Comparison of ENCODE assay signal across 10 cellular contexts in genomic region chr6:118558811-118559217, GRCh38. TPM values are rescaled to one million over a fixed set of nuclear protein-coding genes. Genes with fewer than 3 reads are reported as not detected.
A peak's percentile ranks its signal among the peaks of the same experiment; 100 is the strongest.
DNase-seq lines count a peak whose midpoint lies in the region; ATAC-seq lines count a peak whose summit lies in the region.
"Had no signal": no experiment of that assay in that cellular context is flagged by ENCODE, and none has a peak within 500 bp of the region (broad histone marks: within the 10 kb centered on the region; RNA-seq: fewer than 3 reads in every experiment).

No MANE protein-coding gene starts in this region.

- H3K9ac ChIP-seq in BLaER1 treated with 17β-estradiol and CSF1 and Interleukin-3, amounts not matched to agents 10 nM and 100 nM: peak overlapping the region in 5 of 11 experiments; percentile 10 to 42 (median 32); a peak in 6 of 22 replicates

- peak overlapping the region; percentile 35 to 74 (median 63); a peak in 21 of 22 replicates for H3K4me2 ChIP-seq in BLaER1 treated with 17β-estradiol and CSF1 and Interleukin-3, amounts not matched to agents 10 nM and 100 nM

- no peaks in the 10 kb centered on the region for H3K9me3 Mint-ChIP-seq in IgD-negative memory B cell

- H3K4me3 Mint-ChIP-seq in IgD-negative memory B cell: no peak overlapping the region

- H3K36me3 Mint-ChIP-seq in IgD-negative memory B cell: peaks cover 12% of the 10 kb centered on the region

- no peaks in the 10 kb centered on the region for H3K27me3 Mint-ChIP-seq in IgD-negative memory B cell

- peaks cover 10 to 23% (median 13%) of the 10 kb centered on the region in 10 experiments for H3K4me1 ChIP-seq in BLaER1 treated with 17β-estradiol and CSF1 and Interleukin-3, amounts not matched to agents 10 nM and 100 nM

- 0 out of 22 replicates have a peak, but pooled peaks cover 0 to 3% (median 0%) of the 10 kb centered on the region in 11 experiments for H3K9me3 ChIP-seq in BLaER1 treated with 17β-estradiol and CSF1 and Interleukin-3, amounts not matched to agents 10 nM and 100 nM (replicated peaks in 1 of 11)

- peaks cover 0 to 58% (median 0%) of the 10 kb centered on the region in 11 experiments; a peak in 6 of 22 replicates for H3K36me3 ChIP-seq in BLaER1 treated with 17β-estradiol and CSF1 and Interleukin-3, amounts not matched to agents 10 nM and 100 nM

- H3K4me1 Mint-ChIP-seq in IgD-negative memory B cell: peaks cover 5 to 13% (median 5%) of the 10 kb centered on the region in 3 donors

- H3K27ac Mint-ChIP-seq in IgD-negative memory B cell: peak overlapping the region in 2 of 3 donors; percentile 3 to 31

- H3K27me3 ChIP-seq in BLaER1 treated with 17β-estradiol and CSF1 and Interleukin-3, amounts not matched to agents 10 nM and 100 nM: no peaks in the 10 kb centered on the region

- no peak overlapping the region for H3K4me3 ChIP-seq in BLaER1 treated with 17β-estradiol and CSF1 and Interleukin-3, amounts not matched to agents 10 nM and 100 nM

- H4K20me1 ChIP-seq in BLaER1 treated with 17β-estradiol and CSF1 and Interleukin-3, amounts not matched to agents 10 nM and 100 nM: peaks cover 0 to 90% (median 0%) of the 10 kb centered on the region in 11 experiments; a peak in 4 of 22 replicates

- DNase-seq in dermis blood vessel endothelial cell (peak; percentile 41), globus pallidus (ENCODE audit: low spot score) (no peak), NCI-H2029 (lab: John Stamatoyannopoulos, UW) (no peak), MV-4-11 (lab: John Stamatoyannopoulos, UW) (no peak)
- no peak for DNase-seq in stimulated activated CD4-positive, alpha-beta T cell treated with anti-CD3 and anti-CD28 coated beads, Interleukin-4, amount 100 ng/mL, for 24 hours

- ATAC-seq in GM19438 (IDR thresholded peaks at IDR 0.05; ENCODE audit: low read depth, unreplicated experiment): peak; percentile 67
- ATAC-seq: Panc1 had no signal

- H3K27ac ChIP-seq in BLaER1 treated with 17β-estradiol and CSF1 and Interleukin-3, amounts not matched to agents 10 nM and 100 nM: peak overlapping the region in 9 of 11 experiments; percentile 24 to 67 (median 38); a peak in 17 of 22 replicates

RNA-seq across cellular contexts. Expression of gene PLN, which starts 10.7 kb away (rescaled TPM):
- 0.10 TPM for polyA plus RNA-seq in IgD-negative memory B cell
- not detected in 2 replicates for total RNA-seq in dermis blood vessel endothelial cell
- polyA plus RNA-seq: keratinocyte had no signal
